ENCODE assay signal across 28 cellular contexts in genomic region chr1:88169144-88169543, GRCh38.
"Had no signal": no experiment of that assay in that cellular context is flagged by ENCODE, and none has a peak within 500 bp of the region (broad histone marks: within the 10 kb centered on the region; RNA-seq: fewer than 3 reads in every experiment).

No MANE protein-coding gene starts in this region.

- H3K4me3 ChIP-seq: adrenal gland, body of pancreas, breast epithelium, MG63, SJCRH30, SK-N-MC had no signal

- DNase-seq: activated CD4-positive, alpha-beta T cell treated with anti-CD3 and anti-CD28 coated beads, Interleukin-2, amount 10 ng/mL, durations not matched to agents 24 days and 14 days; activated CD4-positive, alpha-beta T cell treated with anti-CD3 and anti-CD28 coated beads, Interleukin-2, amount 50 U/mL, for 4 hours; activated CD8-positive, alpha-beta T cell treated with anti-CD3 and anti-CD28 coated beads for 36 hours; activated gamma-delta T cell; activated naive CD4-positive, alpha-beta T cell treated with Interleukin-2 at 50 U/mL for 16 hours; activated naive CD8-positive, alpha-beta T cell treated with anti-CD3 and anti-CD28 coated beads, Interleukin-2, amount 10 ng/mL, durations not matched to agents 7 days and 5 days; activated T-cell treated with anti-CD3 and anti-CD28 coated beads, Interleukin-2, amount 50 U/mL, for 1 hour; activated T-cell treated with anti-CD3 and anti-CD28 coated beads, Interleukin-2, amount 50 U/mL, for 72 hours; adrenal gland; body of pancreas; Kasumi-1; KG1; MG63; MV-4-11; NCI-H1092; NCI-H1436 treated with DMSO at 0.1 percent for 48 hours; NCI-H1694 treated with DMSO at 0.1 percent for 48 hours; NCI-H2029; NCI-H345; NCI-H524 treated with DMSO at 0.1 percent for 48 hours; NCI-H748 treated with DMSO at 0.1 percent for 48 hours; SHP77; SJCRH30; T1000 had no signal

- H3K4me1 ChIP-seq: adrenal gland, breast epithelium, SJCRH30 had no signal

- H3K4me1 Mint-ChIP-seq: activated CD4-positive, alpha-beta T cell treated with anti-CD3 and anti-CD28 coated beads, Interleukin-2, amount 10 ng/mL, durations not matched to agents 24 days and 14 days; activated naive CD4-positive, alpha-beta T cell treated with anti-CD3 and anti-CD28 coated beads, Interleukin-2, amount 50 U/mL, for 24 hours; activated naive CD8-positive, alpha-beta T cell treated with anti-CD3 and anti-CD28 coated beads, Interleukin-2, amount 10 ng/mL, durations not matched to agents 7 days and 5 days had no signal

- H3K36me3 Mint-ChIP-seq: activated naive CD4-positive, alpha-beta T cell treated with anti-CD3 and anti-CD28 coated beads, Interleukin-2, amount 50 U/mL, for 24 hours; activated naive CD8-positive, alpha-beta T cell treated with anti-CD3 and anti-CD28 coated beads, Interleukin-2, amount 10 ng/mL, durations not matched to agents 7 days and 5 days had no signal

- H3K9me3 Mint-ChIP-seq: activated CD4-positive, alpha-beta T cell treated with anti-CD3 and anti-CD28 coated beads, Interleukin-2, amount 10 ng/mL, durations not matched to agents 24 days and 14 days; activated CD8-positive, alpha-beta T cell treated with anti-CD3 and anti-CD28 coated beads for 36 hours; activated naive CD4-positive, alpha-beta T cell treated with anti-CD3 and anti-CD28 coated beads, Interleukin-2, amount 50 U/mL, for 24 hours; activated naive CD8-positive, alpha-beta T cell treated with anti-CD3 and anti-CD28 coated beads, Interleukin-2, amount 10 ng/mL, durations not matched to agents 7 days and 5 days; activated T-cell treated with anti-CD3 and anti-CD28 coated beads, Interleukin-2, amount 50 U/mL, for 72 hours; activated T-helper 2 cell treated with anti-CD3 and anti-CD28 coated beads, Interferon-gamma antibody, Interleukin-2, Interleukin-4, amounts not matched to agents 10 μg/mL and 5 μg/mL and 100 μg/mL, durations not matched to agents 14 hours and 24 hours and 36 hours had no signal

- H3K27ac Mint-ChIP-seq: activated CD4-positive, alpha-beta T cell treated with anti-CD3 and anti-CD28 coated beads, Interleukin-2, amount 10 ng/mL, durations not matched to agents 24 days and 14 days; activated CD8-positive, alpha-beta T cell treated with anti-CD3 and anti-CD28 coated beads for 36 hours; activated naive CD4-positive, alpha-beta T cell treated with anti-CD3 and anti-CD28 coated beads, Interleukin-2, amount 50 U/mL, for 24 hours; activated naive CD8-positive, alpha-beta T cell treated with anti-CD3 and anti-CD28 coated beads, Interleukin-2, amount 10 ng/mL, durations not matched to agents 7 days and 5 days; activated T-cell treated with anti-CD3 and anti-CD28 coated beads, Interleukin-2, amount 50 U/mL, for 72 hours; activated T-helper 2 cell treated with anti-CD3 and anti-CD28 coated beads, Interferon-gamma antibody, Interleukin-2, Interleukin-4, amounts not matched to agents 10 μg/mL and 5 μg/mL and 100 μg/mL, durations not matched to agents 14 hours and 24 hours and 36 hours had no signal

- H3K9me3 ChIP-seq: adrenal gland, body of pancreas, breast epithelium, SJCRH30 had no signal

- H3K36me3 ChIP-seq: adrenal gland, breast epithelium, MG63, SJCRH30 had no signal

- H3K27me3 ChIP-seq: adrenal gland, body of pancreas, SJCRH30 had no signal

- H3K4me3 Mint-ChIP-seq: activated CD4-positive, alpha-beta T cell treated with anti-CD3 and anti-CD28 coated beads, Interleukin-2, amount 10 ng/mL, durations not matched to agents 24 days and 14 days; activated CD8-positive, alpha-beta T cell treated with anti-CD3 and anti-CD28 coated beads for 36 hours; activated naive CD4-positive, alpha-beta T cell treated with anti-CD3 and anti-CD28 coated beads, Interleukin-2, amount 50 U/mL, for 24 hours; activated naive CD8-positive, alpha-beta T cell treated with anti-CD3 and anti-CD28 coated beads, Interleukin-2, amount 10 ng/mL, durations not matched to agents 7 days and 5 days; activated T-cell treated with anti-CD3 and anti-CD28 coated beads, Interleukin-2, amount 50 U/mL, for 72 hours had no signal

- H3K27ac ChIP-seq: adrenal gland, body of pancreas, breast epithelium, SJCRH30, SK-N-MC had no signal
